12 cellular contexts compared by ENCODE assay signal in the genomic region with DNA sequence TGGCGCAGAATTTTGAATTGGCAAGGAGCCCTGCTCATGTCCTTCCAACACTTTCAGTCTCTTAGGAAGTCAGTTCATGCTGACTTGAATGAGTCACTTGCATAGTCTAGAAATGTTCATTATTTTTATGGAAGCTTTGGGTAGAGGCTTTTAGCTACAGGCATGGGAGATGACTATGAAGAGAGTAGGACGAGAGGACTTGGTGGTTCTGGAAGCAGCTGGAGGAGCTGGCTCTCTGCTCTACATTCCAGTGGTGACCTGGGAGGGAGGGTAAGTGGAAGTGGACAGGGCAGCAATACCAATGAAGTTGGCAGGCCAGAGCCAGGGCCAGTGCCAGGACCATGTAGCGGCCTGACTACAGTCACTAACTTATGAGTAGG. TPM values are rescaled to one million over a fixed set of nuclear protein-coding genes. Genes with fewer than 3 reads are reported as not detected.
A peak's percentile ranks its signal among the peaks of the same experiment; 100 is the strongest.
DNase-seq lines count a peak whose midpoint lies in the region; TF ChIP-seq lines count a peak whose summit lies in the region.
"Had no signal": no experiment of that assay in that cellular context is flagged by ENCODE, and none has a peak within 500 bp of the region (broad histone marks: within the 10 kb centered on the region; RNA-seq: fewer than 3 reads in every experiment).

No MANE protein-coding gene starts in this region.

- intact Hi-C loops in breast epithelium (cut with DNase I; ENCODE audit: low total_unique reads), result no loop called here

- peak overlapping the region in 2 of 5 donors; percentile 30 to 31 for H3K9ac ChIP-seq in subcutaneous abdominal adipose tissue (ENCODE audit: low read length in 5 of 5)

- TF ChIP-seq POLR2A in breast epithelium (IDR thresholded peaks at IDR 0.05), result no peak

- no peaks in the 10 kb centered on the region for H3K4me1 ChIP-seq in breast epithelium
- peaks cover 3 to 29% (median 22%) of the 10 kb centered on the region in 5 donors for H3K4me1 ChIP-seq in subcutaneous abdominal adipose tissue (ENCODE audit: control insufficient read depth in 5 of 5, insufficient read depth in 5 of 5, low read length in 5 of 5)

- DNase-seq in NCI-H2196 (lab: John Stamatoyannopoulos, UW; ENCODE audit: unreplicated experiment), result peak; percentile 36
- DNase-seq in NCI-H2196 treated with DMSO at 0.1 percent for 48 hours (lab: John Stamatoyannopoulos, UW; ENCODE audit: unreplicated experiment), result no peak
- no peak for DNase-seq in breast epithelium (ENCODE audit: low spot score in 2 of 2)
- DNase-seq in iris pigment epithelial cell (ENCODE audit: low read depth), result peak; percentile 71
- no peak for DNase-seq in stimulated activated naive CD4-positive, alpha-beta T cell treated with Interleukin-2 at 50 U/mL for 16 hours (lab: John Stamatoyannopoulos, UW)
- no peak for DNase-seq in activated CD8-positive, alpha-beta memory T cell treated with anti-CD3 and anti-CD28 coated beads, Interleukin-2, amount 50 U/mL, for 4 hours
- DNase-seq in NCI-H2029 treated with DMSO at 0.1 percent for 48 hours (lab: John Stamatoyannopoulos, UW), result no peak
- DNase-seq: 8988T, KBM-7 had no signal

- H3K4me3 ChIP-seq in breast epithelium, result no peak overlapping the region
- no peak overlapping the region for H3K4me3 ChIP-seq in subcutaneous abdominal adipose tissue (ENCODE audit: low read depth in 1 of 5, low read length in 5 of 5)
- H3K4me3 ChIP-seq: cardiac muscle cell, SK-N-MC had no signal

- H3K9me3 ChIP-seq in breast epithelium (no peaks in the 10 kb centered on the region), subcutaneous abdominal adipose tissue (ENCODE audit: control insufficient read depth in 5 of 5, low read length in 5 of 5) (no peaks in the 10 kb centered on the region)

- no peak for TF ChIP-seq CTCF in breast epithelium (IDR thresholded peaks at IDR 0.05)

- no peaks in the 10 kb centered on the region for H3K27me3 ChIP-seq in breast epithelium
- H3K27me3 ChIP-seq in subcutaneous abdominal adipose tissue (ENCODE audit: control insufficient read depth in 5 of 5, insufficient read depth in 4 of 5, low read length in 5 of 5), result no peaks in the 10 kb centered on the region
- H3K27me3 ChIP-seq: cardiac muscle cell had no signal

- H3K27ac ChIP-seq in breast epithelium (peak overlapping the region; percentile 2 to 25), subcutaneous abdominal adipose tissue (ENCODE audit: low read depth, low read length) (peak overlapping the region; percentile 74)
- H3K27ac ChIP-seq: cardiac muscle cell, SK-N-MC had no signal

- no peaks in the 10 kb centered on the region for H3K36me3 ChIP-seq in breast epithelium
- peaks cover 7 to 30% (median 26%) of the 10 kb centered on the region in 5 donors for H3K36me3 ChIP-seq in subcutaneous abdominal adipose tissue (ENCODE audit: control insufficient read depth in 5 of 5, insufficient read depth in 5 of 5, low read length in 5 of 5)

RNA-seq across cellular contexts. Expression of a gene that starts 7.3 kb away (rescaled TPM):
- 100 to 1,000 TPM in 1 of 3 donors, 10 to 100 TPM in 2; 63.7 to 101 (median 99.5) TPM for total RNA-seq in breast epithelium

RNA-seq across cellular contexts. Expression of a gene that starts 7.4 kb away (rescaled TPM):
- 1 to 10 TPM; 2.1 to 4.2 (median 2.6) TPM for total RNA-seq in breast epithelium

RNA-seq across cellular contexts. Expression of a gene that starts 9.2 kb away (rescaled TPM):
- total RNA-seq in breast epithelium, result 1 to 10 TPM in 1 of 3 donors, under 1 TPM in 2; 0.64 to 1.3 (median 0.73) TPM

RNA-seq across cellular contexts. Expression of a gene that starts 11.1 kb away (rescaled TPM):
- total RNA-seq in breast epithelium, result 10 to 100 TPM in 2 of 3 donors, 1 to 10 TPM in 1; 9.6 to 20.3 (median 12.1) TPM

RNA-seq across cellular contexts. Expression of a gene that starts 31.4 kb away (rescaled TPM):
- total RNA-seq in breast epithelium, result 10 to 100 TPM; 18.7 to 32.4 (median 26.5) TPM

Comparison
In these comparisons a context has a peak if more than half of its experiments do, and no peak if none do; other contexts are left out.
1. DNase-seq: peak in NCI-H2196 (single experiment) and iris pigment epithelial cell (single experiment); none in NCI-H2196 treated with DMSO at 0.1 percent for 48 hours (single experiment), breast epithelium (0 of 2), stimulated activated naive CD4-positive, alpha-beta T cell treated with Interleukin-2 at 50 U/mL for 16 hours (single experiment), activated CD8-positive, alpha-beta memory T cell treated with anti-CD3 and anti-CD28 coated beads, Interleukin-2, amount 50 U/mL, for 4 hours (single experiment) and NCI-H2029 treated with DMSO at 0.1 percent for 48 hours (single experiment).